In genomic region chr7:133040178-133040577, GRCh38 we compare ENCODE assay signal across 18 cellular contexts.
"Had no signal": no experiment of that assay in that cellular context is flagged by ENCODE, and none has a peak within 500 bp of the region (broad histone marks: within the 10 kb centered on the region; RNA-seq: fewer than 3 reads in every experiment).

No MANE protein-coding gene starts in this region.

- H3K4me3 ChIP-seq: SJSA1, SK-N-MC had no signal

- H3K9me3 ChIP-seq: SJSA1 had no signal

- H3K27ac ChIP-seq: SJSA1, SK-N-MC had no signal

- H3K36me3 ChIP-seq: SJSA1 had no signal

- H3K4me1 ChIP-seq: SJSA1 had no signal

- ATAC-seq: HepG2 had no signal

- H3K27me3 ChIP-seq: SJSA1 had no signal

- DNase-seq: IMR-90, Karpas-422, KG1, MM.1S, NCI-H1436, NCI-H187, NCI-H2029, NCI-H2081 treated with DMSO at 0.1 percent for 48 hours, NCI-H524, NCI-H774, Right ventricle myocardium superior, RPMI8226, SIG-M5, SW 1271, T-helper 1 cell had no signal
